Comparison of ENCODE assay signal across 8 cellular contexts in genomic region chr17:39730095-39730921, GRCh38. TPM values are rescaled to one million over a fixed set of nuclear protein-coding genes. Genes with fewer than 3 reads are reported as not detected.
DNase-seq lines count a peak whose midpoint lies in the region; TF ChIP-seq lines count a peak whose summit lies in the region.

A gene with protein sequence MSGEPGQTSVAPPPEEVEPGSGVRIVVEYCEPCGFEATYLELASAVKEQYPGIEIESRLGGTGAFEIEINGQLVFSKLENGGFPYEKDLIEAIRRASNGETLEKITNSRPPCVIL (minus strand): TSS chr17:39730532. CDS start chr17:39730495, 37 bp downstream.

- DNase-seq in COR-L47 (lab: John Stamatoyannopoulos, UW) (peak; percentile 79), GM20000 (ENCODE audit: low spot score) (peak; percentile 99), HT1080 (ENCODE audit: low read depth) (peak; percentile 73), NOMO-1 treated with dmso at 0.1 percent for 144 hours (lab: John Stamatoyannopoulos, UW; ENCODE audit: unreplicated experiment) (peak; percentile 71), midbrain (lab: John Stamatoyannopoulos, UW) (peak; percentile 92)
- DNase-seq in activated CD8-positive, alpha-beta memory T cell treated with anti-CD3 and anti-CD28 coated beads, Interleukin-2, amount 50 U/mL, for 24 hours (ENCODE audit: extremely low read depth): peak; percentile 72
- DNase-seq in stimulated activated CD8-positive, alpha-beta memory T cell treated with anti-CD3 and anti-CD28 coated beads, Interleukin-2, amount 100 ng/mL, for 1 hour (ENCODE audit: low read depth in 2 of 2): peak; percentile 91

- peak; percentile 44 for TF ChIP-seq CTCF in GM20000 (IDR thresholded peaks at IDR 0.05; ENCODE audit: extremely low read depth, missing control alignments)

- in situ Hi-C loops in endometrial microvascular endothelial cells (cut with HindIII; ENCODE audit: inconsistent ontology term, low pct_unique_long_range_greater_than_20kb, low sequenced_read_pairs): no loop called here

RNA-seq across cellular contexts. Expression of the gene that starts here (rescaled TPM):
- total RNA-seq in HT1080 (2014; rRNA removed; shearing (Covaris generic)): 44.2 and 58.1 TPM in 2 replicates
- 77.0 and 91.7 TPM in 2 replicates for polyA plus RNA-seq in HT1080 (2015; cell fraction: cytosol; rRNA removed)
- polyA plus RNA-seq in HT1080 (2015; cell fraction: nucleus; rRNA removed): 22.7 and 26.9 TPM in 2 replicates
- 80.7 TPM for total RNA-seq in endometrial microvascular endothelial cells (ENCODE audit: inconsistent ontology term)

Comparison
In these comparisons a context has a peak if more than half of its experiments do, and no peak if none do; other contexts are left out.
1. Peak in every context shown above with its lines: DNase-seq.